In the genomic region with DNA sequence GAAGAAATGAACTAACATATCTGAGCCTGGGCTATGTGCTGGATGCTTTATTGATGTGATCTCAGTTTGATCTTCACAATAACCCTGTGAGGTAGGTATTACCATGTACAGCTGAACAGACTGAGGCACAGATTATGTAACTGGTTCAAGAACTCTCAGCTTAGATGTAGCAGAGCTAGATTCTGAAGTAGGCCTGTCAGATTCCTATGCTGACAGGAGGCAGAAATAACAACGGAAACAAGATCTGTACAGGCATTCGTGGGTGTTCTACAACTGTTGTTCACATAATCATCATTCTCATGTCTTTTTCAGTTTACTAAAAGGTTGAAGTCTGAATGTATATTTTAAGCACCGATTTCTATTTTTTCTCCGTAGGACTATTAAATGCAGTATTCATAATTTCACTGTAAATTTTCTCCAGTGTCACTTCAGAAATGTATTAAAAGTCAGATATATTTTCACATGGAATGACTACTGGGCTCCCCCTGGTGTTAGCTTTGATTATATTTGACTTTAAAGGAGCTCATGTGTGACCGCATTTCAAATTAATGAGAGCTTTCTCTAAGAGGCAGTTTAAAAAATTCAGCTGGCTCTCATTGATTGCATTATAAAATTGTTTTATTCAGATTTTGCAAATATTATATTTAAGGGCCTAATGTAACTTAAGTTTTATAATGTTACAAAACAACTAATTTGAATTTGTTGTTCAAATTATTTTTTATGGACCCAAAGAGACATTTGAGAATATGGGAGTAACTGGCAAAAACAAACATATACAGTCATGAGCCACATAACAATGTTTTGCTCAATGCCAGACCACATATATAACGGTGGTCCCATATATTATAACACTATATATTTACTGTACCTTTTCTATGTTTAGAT, we compare ENCODE assay signal across 1 cellular context.
TF ChIP-seq lines count a peak whose summit lies in the region.

No MANE protein-coding gene starts in this region.

TF ChIP-seq in H1, 55 proteins besides CTCF, POLR2A, EP300 and RAD21 (continued from another document):
- TF ChIP-seq EGR1 (IDR thresholded peaks at IDR 0.05; ENCODE audit: borderline replicate concordance, low read depth, low read length) (no peak), SRF (IDR thresholded peaks at IDR 0.05; ENCODE audit: low read depth, low read length) (no peak), ZNF274 (IDR thresholded peaks at IDR 0.05; ENCODE audit: borderline replicate concordance, extremely low read depth, low read length) (no peak), FOSL1 (IDR thresholded peaks at IDR 0.05; ENCODE audit: insufficient read depth, low read depth, low read length) (no peak), SP1 (IDR thresholded peaks at IDR 0.05; ENCODE audit: low read depth, low read length) (no peak), NRF1 (IDR thresholded peaks at IDR 0.05; ENCODE audit: low read depth, low read length) (no peak)
TF ChIP-seq in H1: peak in this region for 0.
